ENCODE assay signal across 8 cellular contexts in genomic region chr4:158729716-158730559, GRCh38. TPM values are rescaled to one million over a fixed set of nuclear protein-coding genes. Genes with fewer than 3 reads are reported as not detected.
DNase-seq lines count a peak whose midpoint lies in the region; ATAC-seq, FAIRE-seq and TF ChIP-seq lines count a peak whose summit lies in the region.

No MANE protein-coding gene starts in this region.

- H3K4me3 ChIP-seq in bronchial epithelial cell (ENCODE audit: low read depth, low read length) (no peak overlapping the region), kidney epithelial cell (ENCODE audit: low read depth, low read length) (no peak overlapping the region)

- FAIRE-seq in TTC549 (lab: Jason Lieb, UNC) (peak; percentile 75), bronchial epithelial cell (lab: Jason Lieb, UNC) (no peak)

- TF ChIP-seq CTCF in bronchial epithelial cell (IDR thresholded peaks at IDR 0.05; ENCODE audit: insufficient read depth, low read length, severe bottlenecking) (peak; percentile 88), kidney epithelial cell (IDR thresholded peaks at IDR 0.05; ENCODE audit: insufficient read depth, low read length, poor library complexity, severe bottlenecking) (peak; percentile 91)

- H3K36me3 ChIP-seq in bronchial epithelial cell (ENCODE audit: control insufficient read depth, insufficient read depth, low read length) (no peaks in the 10 kb centered on the region), kidney epithelial cell (ENCODE audit: control insufficient read depth, insufficient read depth, low read length) (no peaks in the 10 kb centered on the region)

- peak; percentile 88 for ATAC-seq in HG02610 (IDR thresholded peaks at IDR 0.05; ENCODE audit: unreplicated experiment)

- DNase-seq in activated gamma-delta T cell treated with Interleukin-2 at 50 U/mL for 16 hours (peak; percentile 47), activated gamma-delta T cell (lab: John Stamatoyannopoulos, UW) (no peak), NCI-H1092 (lab: John Stamatoyannopoulos, UW) (peak; percentile 39), bronchial epithelial cell (ENCODE audit: low read depth) (peak; percentile 66), kidney epithelial cell (ENCODE audit: low read depth) (peak; percentile 32)
- DNase-seq in stimulated activated CD4-positive, alpha-beta T cell treated with anti-CD3 and anti-CD28 coated beads, Interleukin-4, amount 100 ng/mL, for 4 hours: peak; percentile 27 to 41

- H3K27me3 ChIP-seq in bronchial epithelial cell (ENCODE audit: control insufficient read depth, insufficient read depth, low read length): no peaks in the 10 kb centered on the region
- H3K27me3 ChIP-seq in kidney epithelial cell (ENCODE audit: control insufficient read depth, insufficient read depth, low read length): no peaks in the 10 kb centered on the region

RNA-seq across cellular contexts. Expression of gene PPID, which starts 6.7 kb away (rescaled TPM):
- total RNA-seq in bronchial epithelial cell (16.3 and 18.1 TPM in 2 replicates), kidney epithelial cell (37.6 and 40.8 TPM in 2 replicates)

RNA-seq across cellular contexts. Expression of gene FNIP2, which starts 38.9 kb away (rescaled TPM):
- total RNA-seq in bronchial epithelial cell (16.5 and 16.6 TPM in 2 replicates), kidney epithelial cell (41.8 and 44.2 TPM in 2 replicates)

RNA-seq across cellular contexts. Expression of gene ETFDH, which starts 57.8 kb away (rescaled TPM):
- total RNA-seq in bronchial epithelial cell: 21.9 and 35.5 TPM in 2 replicates
- 10.5 and 13.3 TPM in 2 replicates for total RNA-seq in kidney epithelial cell

RNA-seq across cellular contexts. Expression of gene C4orf46, which starts 58.3 kb away (rescaled TPM):
- total RNA-seq in bronchial epithelial cell: 2.3 and 3.4 TPM in 2 replicates
- total RNA-seq in kidney epithelial cell: 14.1 and 16.6 TPM in 2 replicates
